In genomic region chr17:78882546-78883089, GRCh38 we compare ENCODE assay signal across 8 cellular contexts. TPM values are rescaled to one million over a fixed set of nuclear protein-coding genes. Genes with fewer than 3 reads are reported as not detected.
DNase-seq lines count a peak whose midpoint lies in the region; ATAC-seq, FAIRE-seq and TF ChIP-seq lines count a peak whose summit lies in the region.

No MANE protein-coding gene starts in this region.

- H3K36me3 Mint-ChIP-seq in activated naive CD8-positive, alpha-beta T cell, result no peaks in the 10 kb centered on the region

- peak overlapping the region; percentile 88 for H3K4me2 ChIP-seq in skeletal muscle satellite cell (ENCODE audit: low read length)

- no peaks in the 10 kb centered on the region for H3K36me3 ChIP-seq in right atrium auricular region
- H3K36me3 ChIP-seq in skeletal muscle satellite cell (ENCODE audit: insufficient read depth, low read length), result peaks cover 6% of the 10 kb centered on the region

- DNase-seq in GM12891 (ENCODE audit: insufficient read length, low spot score) (no peak), right atrium auricular region (ENCODE audit: low spot score) (no peak), D721Med (ENCODE audit: insufficient read length, low spot score) (no peak), cerebellar cortex (ENCODE audit: low spot score) (no peak), NCI-H1105 treated with DMSO at 0.1 percent for 48 hours (lab: John Stamatoyannopoulos, UW) (no peak)

- H3K9ac ChIP-seq in skeletal muscle satellite cell (ENCODE audit: low read depth, low read length), result peak overlapping the region; percentile 84

- H3K9me3 Mint-ChIP-seq in activated naive CD8-positive, alpha-beta T cell (ENCODE audit: low read depth), result no peaks in the 10 kb centered on the region

- TF ChIP-seq CTCF in right atrium auricular region (IDR thresholded peaks at IDR 0.05) (no peak), D721Med (IDR thresholded peaks at IDR 0.05; ENCODE audit: insufficient read depth, missing control alignments) (no peak)

- no peak for ATAC-seq in GM19035 (IDR thresholded peaks at IDR 0.05; ENCODE audit: unreplicated experiment)

- peaks cover 26% of the 10 kb centered on the region for H3K4me1 Mint-ChIP-seq in activated naive CD8-positive, alpha-beta T cell (ENCODE audit: low read depth)

- no peak overlapping the region for H3K4me3 Mint-ChIP-seq in activated naive CD8-positive, alpha-beta T cell

- H3K27ac ChIP-seq in right atrium auricular region, result peak overlapping the region; percentile 92 to 97

- no peaks in the 10 kb centered on the region for H3K27me3 Mint-ChIP-seq in activated naive CD8-positive, alpha-beta T cell

- H3K27me3 ChIP-seq in right atrium auricular region (no peaks in the 10 kb centered on the region), skeletal muscle satellite cell (ENCODE audit: control insufficient read depth, insufficient read depth, low read length) (no peaks in the 10 kb centered on the region)

- H3K27ac Mint-ChIP-seq in activated naive CD8-positive, alpha-beta T cell, result peak overlapping the region; percentile 86

- H3K9me3 ChIP-seq in right atrium auricular region (no peaks in the 10 kb centered on the region), skeletal muscle satellite cell (replicated peaks; ENCODE audit: low read length) (no peaks in the 10 kb centered on the region)

- no peak for TF ChIP-seq POLR2A in GM12891 (IDR thresholded peaks at IDR 0.05; ENCODE audit: low read depth, low read length)

- peak overlapping the region in 1 of 2 donors; percentile 36 for H3K4me3 ChIP-seq in right atrium auricular region
- H3K4me3 ChIP-seq in skeletal muscle satellite cell (ENCODE audit: low read length), result peak overlapping the region; percentile 63

- peaks cover 0 to 90% of the 10 kb centered on the region in 2 donors for H3K4me1 ChIP-seq in right atrium auricular region
- peaks cover 74% of the 10 kb centered on the region for H3K4me1 ChIP-seq in skeletal muscle satellite cell (ENCODE audit: control insufficient read depth, insufficient read depth, low read length)

- FAIRE-seq in GM12891 (lab: Jason Lieb, UNC) (peak; percentile 76), D721Med (lab: Jason Lieb, UNC) (no peak)

TF ChIP-seq in GM12891, 5 proteins besides CTCF, POLR2A, EP300 and RAD21:
- TF ChIP-seq POU2F2 (IDR thresholded peaks at IDR 0.05; ENCODE audit: low read depth, low read length), result no peak
- no peak for TF ChIP-seq TAF1 (IDR thresholded peaks at IDR 0.05; ENCODE audit: low read depth, low read length)
- no peak for TF ChIP-seq SPI1 (IDR thresholded peaks at IDR 0.05; ENCODE audit: low read depth, low read length)
- no peak for TF ChIP-seq PAX5 (IDR thresholded peaks at IDR 0.05; ENCODE audit: insufficient read depth, low read length, severe bottlenecking)
- TF ChIP-seq POLR2AphosphoS5 (IDR thresholded peaks at IDR 0.05; ENCODE audit: low read depth, low read length), result no peak

RNA-seq across cellular contexts. Expression of gene CEP295NL, which starts 20.4 kb away (rescaled TPM):
- polyA plus RNA-seq in GM12891 (2012; ENCODE audit: low read depth, missing spikeins), result not detected
- total RNA-seq in right atrium auricular region, result 1 to 10 TPM in 1 of 2 donors, under 1 TPM in 1; 0.83 to 1.1 TPM
- 1.0 and 1.5 TPM in 2 replicates for total RNA-seq in skeletal muscle satellite cell (2012; rRNA removed)

RNA-seq across cellular contexts. Expression of gene USP36, which starts 42.0 kb away (rescaled TPM):
- polyA plus RNA-seq in GM12891 (2012; ENCODE audit: low read depth, missing spikeins), result 27.4 TPM
- total RNA-seq in right atrium auricular region, result 10 to 100 TPM; 15.4 to 18.1 TPM
- total RNA-seq in skeletal muscle satellite cell (2012; rRNA removed), result 25.3 and 29.1 TPM in 2 replicates

RNA-seq across cellular contexts. Expression of gene TIMP2, which starts 42.6 kb away (rescaled TPM):
- 0.04 TPM for polyA plus RNA-seq in GM12891 (2012; ENCODE audit: low read depth, missing spikeins)
- 100 to 1,000 TPM in 1 of 2 donors, 10 to 100 TPM in 1; 99.1 to 158 TPM for total RNA-seq in right atrium auricular region
- 44.4 and 67.9 TPM in 2 replicates for total RNA-seq in skeletal muscle satellite cell (2012; rRNA removed)
